In the genomic region with DNA sequence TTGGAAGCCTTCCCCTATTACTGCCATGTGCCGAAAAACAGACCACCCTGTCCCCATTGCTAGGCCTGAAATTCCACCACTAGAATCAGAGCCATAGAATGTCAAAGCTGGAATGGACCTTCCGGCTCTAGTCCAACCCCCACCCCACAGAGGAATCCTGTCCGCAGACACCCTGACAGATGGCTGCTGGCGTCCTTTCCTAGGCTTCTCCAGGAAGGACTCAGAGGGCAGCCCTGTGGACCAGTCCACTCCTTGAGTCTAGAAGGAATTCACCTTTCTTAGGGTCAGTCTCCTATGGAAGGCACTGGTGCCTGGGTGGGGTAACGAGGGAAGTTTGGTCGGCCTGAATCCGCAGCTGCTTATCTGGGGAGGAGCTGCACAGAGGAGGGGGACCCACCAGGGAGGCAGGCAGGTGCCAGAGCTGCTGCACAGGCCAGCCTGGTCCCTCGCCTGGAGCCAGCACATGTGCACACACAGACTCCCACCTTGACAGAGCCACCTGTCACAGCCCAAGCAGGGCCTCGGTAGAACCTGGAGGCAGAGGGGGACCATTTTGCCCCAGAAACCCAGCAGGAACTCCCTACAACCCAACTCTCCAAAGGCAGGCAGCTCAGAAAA, we compare ENCODE assay signal across 9 cellular contexts. TPM values are rescaled to one million over a fixed set of nuclear protein-coding genes. Genes with fewer than 3 reads are reported as not detected.
DNase-seq lines count a peak whose midpoint lies in the region; ATAC-seq and TF ChIP-seq lines count a peak whose summit lies in the region.
"Had no signal": no experiment of that assay in that cellular context is flagged by ENCODE, and none has a peak within 500 bp of the region (broad histone marks: within the 10 kb centered on the region; RNA-seq: fewer than 3 reads in every experiment).

No MANE protein-coding gene starts in this region.

- POLR2A ChIA-PET in MCF 10A (lab: Yijun Ruan, JAX), result interaction anchor here (0.7 kb wide), 1 partner anchor 30 kb away, joined by 3 read pairs; no protein-coding TSS in a partner anchor

- H3K4me2 ChIP-seq in mammary epithelial cell (ENCODE audit: insufficient read depth, low read depth, low read length), result no peak overlapping the region

- TF ChIP-seq POLR2A in vagina (IDR thresholded peaks at IDR 0.05), result no peak

- H3K4me3 ChIP-seq in mammary epithelial cell (replicated peaks in 1 of 3; ENCODE audit: insufficient read depth in 1 of 3, low read depth in 2 of 3, low read length in 3 of 3) (no peak overlapping the region), vagina (peak overlapping the region in 1 of 2 donors; percentile 67)

- H3K36me3 ChIP-seq in mammary epithelial cell (ENCODE audit: insufficient read depth, low read length) (no peaks in the 10 kb centered on the region), vagina (no peaks in the 10 kb centered on the region)

- no peaks in the 10 kb centered on the region for H3K4me1 Mint-ChIP-seq in MCF 10A (ENCODE audit: insufficient read depth, unreplicated experiment)
- peaks cover 37 to 48% (median 38%) of the 10 kb centered on the region in 3 donors for H3K4me1 Mint-ChIP-seq in naive B cell

- peaks cover 8% of the 10 kb centered on the region for H3K4me1 ChIP-seq in mammary epithelial cell (ENCODE audit: insufficient read depth, low read length)
- H3K4me1 ChIP-seq in vagina, result peaks cover 54% of the 10 kb centered on the region

- ATAC-seq in naive B cell (ENCODE audit: low read depth in 2 of 2) (no peak), GM19324 (IDR thresholded peaks at IDR 0.05; ENCODE audit: low FRiP score, unreplicated experiment) (no peak)

- H3K9me3 ChIP-seq in mammary epithelial cell (replicated peaks; ENCODE audit: insufficient read depth, low read length) (no peaks in the 10 kb centered on the region), vagina (no peaks in the 10 kb centered on the region)

- no peak overlapping the region for H3K27ac ChIP-seq in mammary epithelial cell (ENCODE audit: insufficient read depth, low read depth, low read length)
- peak overlapping the region; percentile 91 for H3K27ac ChIP-seq in caudate nucleus (ENCODE audit: low read depth, low read length)
- H3K27ac ChIP-seq in vagina, result peak overlapping the region; percentile 89

- no peaks in the 10 kb centered on the region for H3K79me2 ChIP-seq in mammary epithelial cell (ENCODE audit: insufficient read depth, low read length)

- H3K4me3 Mint-ChIP-seq in MCF 10A (ENCODE audit: unreplicated experiment) (peak overlapping the region; percentile 54), naive B cell (peak overlapping the region; percentile 61 to 88 (median 70))

- TSS peak; percentile 13 for BruUV-seq in MCF 10A (replicated peaks; lab: Mats Ljungman, UMichigan)
- BruUV-seq in mammary epithelial cell (replicated peaks; lab: Mats Ljungman, UMichigan), result no TSS peak

- H3K27me3 ChIP-seq in mammary epithelial cell (ENCODE audit: insufficient read depth, low read length), result no peaks in the 10 kb centered on the region
- no peaks in the 10 kb centered on the region for H3K27me3 ChIP-seq in vagina

- no peaks in the 10 kb centered on the region for H3K36me3 Mint-ChIP-seq in MCF 10A (ENCODE audit: insufficient read depth, unreplicated experiment)
- H3K36me3 Mint-ChIP-seq in naive B cell, result no peaks in the 10 kb centered on the region

- DNase-seq in MCF 10A (ENCODE audit: unreplicated experiment) (no peak), mammary epithelial cell (no peak), caudate nucleus (lab: John Stamatoyannopoulos, UW) (peak in 1 of 61 donors; percentile 71), naive B cell (no peak), vagina (ENCODE audit: extremely low spot score in 2 of 2) (no peak), GM10266 (ENCODE audit: extremely low spot score) (no peak)
- no peak for DNase-seq in activated CD4-positive, CD25-positive, alpha-beta regulatory T cell treated with anti-CD3 and anti-CD28 coated beads, Interleukin-2, amount 50 U/mL, for 72 hours
- DNase-seq: stimulated activated CD4-positive, alpha-beta T cell treated with anti-CD3 and anti-CD28 coated beads, Interleukin-2, amount 100 ng/mL, for 48 hours had no signal

- TF ChIP-seq CTCF in MCF 10A (IDR thresholded peaks at IDR 0.05; ENCODE audit: unreplicated experiment) (no peak), mammary epithelial cell (conservative IDR thresholded peaks at IDR 0.05 in 1 of 2, IDR thresholded peaks at IDR 0.05 in 1 of 2; ENCODE audit: extremely low read depth in 1 of 2, insufficient read depth in 1 of 2, low read depth in 1 of 2, low read length in 2 of 2) (no peak), vagina (IDR thresholded peaks at IDR 0.05) (no peak), GM10266 (IDR thresholded peaks at IDR 0.05; ENCODE audit: control insufficient read depth, insufficient read depth, low read depth, missing control alignments) (no peak)

- H3K9ac ChIP-seq in mammary epithelial cell (ENCODE audit: insufficient read depth, low read length), result no peak overlapping the region

- no peaks in the 10 kb centered on the region for H4K20me1 ChIP-seq in mammary epithelial cell (ENCODE audit: insufficient read depth, low read length)

- no peak overlapping the region for H3K27ac Mint-ChIP-seq in MCF 10A (ENCODE audit: low read depth, unreplicated experiment)
- peak overlapping the region in 1 of 6 donors; percentile 67 for H3K27ac Mint-ChIP-seq in naive B cell

- WGBS in mammary epithelial cell (ENCODE audit: low coverage, missing lambda C conversion rate), result 92% methylated on average over 9 of the region's 9 CpGs

- H2AFZ ChIP-seq in mammary epithelial cell (ENCODE audit: low read depth, low read length), result no peak overlapping the region

- H3K9me3 Mint-ChIP-seq in MCF 10A (ENCODE audit: unreplicated experiment) (no peaks in the 10 kb centered on the region), naive B cell (no peaks in the 10 kb centered on the region)

- dilution Hi-C loops in mammary epithelial cell (cut with HindIII; ENCODE audit: low sequenced_read_pairs), result no loop called here

- CTCF ChIA-PET in MCF 10A (lab: Yijun Ruan, JAX), result interaction anchor here (0.6 to 1.1 kb wide), 3 partner anchors 24 to 171 kb away, joined by 3 read pairs; no protein-coding TSS in a partner anchor
- CTCF ChIA-PET in mammary epithelial cell (lab: Charles Lee; ENCODE audit: low non-redundant PET), result no interaction called here

- no peaks in the 10 kb centered on the region for H3K27me3 Mint-ChIP-seq in MCF 10A (ENCODE audit: insufficient read depth, unreplicated experiment)
- peaks cover 0 to 4% (median 0%) of the 10 kb centered on the region in 3 donors for H3K27me3 Mint-ChIP-seq in naive B cell

- in situ Hi-C loops in mammary epithelial cell (cut with MboI; ENCODE audit: low sequenced_read_pairs in 2 of 2), result no loop called here

- intact Hi-C loops in MCF 10A (cut with micrococcal nuclease), result no loop called here
- intact Hi-C loops in mammary epithelial cell (cut with micrococcal nuclease), result no loop called here
- intact Hi-C loops in vagina (cut with DNase I), result no loop called here

RNA-seq across cellular contexts. Expression of gene DNMT3A, which starts 2.5 kb away (rescaled TPM):
- total RNA-seq in MCF 10A (2022) (8.0 and 11.5 TPM in 2 replicates), mammary epithelial cell (10 to 100 TPM in 1 of 2 donors, 1 to 10 TPM in 1; 9.6 to 14.2 TPM), vagina (28.0 TPM)
- polyA plus RNA-seq in mammary epithelial cell (1.7 TPM), naive B cell (ENCODE audit: low read depth in 6 of 6) (10 to 100 TPM in 2 of 6 donors, 1 to 10 TPM in 4; 7.3 to 14.0 (median 8.5) TPM)
- polyA minus RNA-seq in mammary epithelial cell, result 31.7 TPM
